In genomic region chr22:45907996-45908395, GRCh38 we compare ENCODE assay signal across 23 cellular contexts.
A peak's percentile ranks its signal among the peaks of the same experiment; 100 is the strongest.
DNase-seq lines count a peak whose midpoint lies in the region; TF ChIP-seq lines count a peak whose summit lies in the region.
"Had no signal": no experiment of that assay in that cellular context is flagged by ENCODE, and none has a peak within 500 bp of the region (broad histone marks: within the 10 kb centered on the region; RNA-seq: fewer than 3 reads in every experiment).

No MANE protein-coding gene starts in this region.

- H2BK5ac ChIP-seq in neuronal stem cell (ENCODE audit: low read length): peak overlapping the region; percentile 88

- H3K4me3 ChIP-seq in HEK293 (ENCODE audit: low read depth, low read length) (no peak overlapping the region), neuronal stem cell (ENCODE audit: low read length in 2 of 2) (no peak overlapping the region)
- H3K4me3 ChIP-seq: A549, GM12878 had no signal

- no CpG with 5 or more reads among the region's 12 CpGs for WGBS in neuronal stem cell (ENCODE audit: extremely low coverage in 2 of 2, insufficient read length in 2 of 2, insufficient replicate concordance in 1 of 2), 2 donors

- peak overlapping the region; percentile 48 for H2BK120ac ChIP-seq in neuronal stem cell (ENCODE audit: low read depth, low read length)

- no peak overlapping the region for H3K27ac ChIP-seq in HEK293 (ENCODE audit: extremely low read depth, low read depth, low read length)
- no peak overlapping the region for H3K27ac ChIP-seq in neuronal stem cell (replicated peaks; ENCODE audit: low read length)
- H3K27ac ChIP-seq: 22Rv1 had no signal

- peak overlapping the region; percentile 60 for H3K14ac ChIP-seq in neuronal stem cell (ENCODE audit: low read length)

- H3K9me3 ChIP-seq in HEK293 (ENCODE audit: control insufficient read depth, insufficient read depth, low read depth, low read length) (no peaks in the 10 kb centered on the region), neuronal stem cell (replicated peaks in 1 of 2; ENCODE audit: control insufficient read depth in 2 of 2, insufficient read depth in 1 of 2, low read depth in 1 of 2, low read length in 2 of 2) (no peaks in the 10 kb centered on the region)
- H3K9me3 ChIP-seq: A549, BE2C had no signal

- peak overlapping the region; percentile 2 for H3K9ac ChIP-seq in neuronal stem cell (ENCODE audit: low read depth, low read length, poor library complexity)

- no peaks in the 10 kb centered on the region for H3K9me3 Mint-ChIP-seq in activated CD4-positive, alpha-beta T cell treated with anti-CD3 and anti-CD28 coated beads, Interleukin-2, amount 10 ng/mL, durations not matched to agents 7 days and 5 days
- H3K9me3 Mint-ChIP-seq: CD14-positive monocyte; CD4-positive, alpha-beta memory T cell; CD4-positive, CD25-positive, alpha-beta regulatory T cell; CD8-positive, alpha-beta memory T cell had no signal

- H3K4ac ChIP-seq in neuronal stem cell (ENCODE audit: low read length): peak overlapping the region; percentile 6

- H3K4me1 Mint-ChIP-seq in activated CD4-positive, alpha-beta T cell treated with anti-CD3 and anti-CD28 coated beads, Interleukin-2, amount 10 ng/mL, durations not matched to agents 7 days and 5 days: no peaks in the 10 kb centered on the region
- H3K4me1 Mint-ChIP-seq: CD4-positive, alpha-beta memory T cell; CD4-positive, CD25-positive, alpha-beta regulatory T cell; CD8-positive, alpha-beta memory T cell had no signal

- peak overlapping the region; percentile 89 for H2BK12ac ChIP-seq in neuronal stem cell (ENCODE audit: low read length)

- no peak for TF ChIP-seq CTCF in HEK293 (tag by site-specific recombination; IDR thresholded peaks at IDR 0.05)

- intact Hi-C loops in posterior cingulate gyrus (cut with DNase I): no loop called here

- no peak overlapping the region for H4K8ac ChIP-seq in neuronal stem cell (ENCODE audit: low read depth, low read length)

- POLR2A ChIA-PET in activated CD4-positive, alpha-beta T cell treated with anti-CD3 and anti-CD28 coated beads, Interleukin-2, amount 10 ng/mL, durations not matched to agents 7 days and 5 days (lab: Charles Lee): no interaction called here
- POLR2A ChIA-PET in HEK293 (lab: Yijun Ruan, JAX): no interaction called here

- H3K36me3 Mint-ChIP-seq in activated CD4-positive, alpha-beta T cell treated with anti-CD3 and anti-CD28 coated beads, Interleukin-2, amount 10 ng/mL, durations not matched to agents 7 days and 5 days (ENCODE audit: low read depth): no peaks in the 10 kb centered on the region
- H3K36me3 Mint-ChIP-seq: CD14-positive monocyte; CD4-positive, alpha-beta memory T cell; CD4-positive, CD25-positive, alpha-beta regulatory T cell; CD8-positive, alpha-beta memory T cell had no signal

- no peaks in the 10 kb centered on the region for H3K79me1 ChIP-seq in neuronal stem cell (ENCODE audit: low read depth, low read length)

- peaks cover 0 to 50% (median 0%) of the 10 kb centered on the region in 3 experiments for H3K27me3 ChIP-seq in neuronal stem cell (ENCODE audit: control insufficient read depth in 3 of 3, insufficient read depth in 3 of 3, low read depth in 1 of 3, low read length in 3 of 3)
- H3K27me3 ChIP-seq: BE2C had no signal

- no peak overlapping the region for H3K4me3 Mint-ChIP-seq in activated CD4-positive, alpha-beta T cell treated with anti-CD3 and anti-CD28 coated beads, Interleukin-2, amount 10 ng/mL, durations not matched to agents 7 days and 5 days
- H3K4me3 Mint-ChIP-seq: CD14-positive monocyte; CD4-positive, alpha-beta memory T cell; CD4-positive, CD25-positive, alpha-beta regulatory T cell; CD8-positive, alpha-beta memory T cell had no signal

- no peak overlapping the region for H2AFZ ChIP-seq in neuronal stem cell (ENCODE audit: low read length)

- peak overlapping the region; percentile 89 for H3K18ac ChIP-seq in neuronal stem cell (ENCODE audit: low read length)

- H3K23ac ChIP-seq in neuronal stem cell (ENCODE audit: low read depth, low read length, poor library complexity): no peak overlapping the region

- DNase-seq in activated CD4-positive, alpha-beta T cell treated with anti-CD3 and anti-CD28 coated beads, Interleukin-2, amount 10 ng/mL, durations not matched to agents 7 days and 5 days: no peak
- DNase-seq in activated CD4-positive, alpha-beta T cell treated with anti-CD3 and anti-CD28 coated beads, Interleukin-2, amount 50 U/mL, for 4 hours: no peak
- DNase-seq in neuronal stem cell (ENCODE audit: low spot score) (no peak), posterior cingulate gyrus (no peak), AML-193 (lab: John Stamatoyannopoulos, UW) (no peak)
- DNase-seq: BE2C; C1 segment of cervical spinal cord; CD4-positive, alpha-beta memory T cell; CD4-positive, CD25-positive, alpha-beta regulatory T cell; CD8-positive, alpha-beta memory T cell; COR-L47; DMS 273 treated with DMSO at 0.1 percent for 48 hours; DMS153; DMS53; DMS79; DND-41; EL; GDM1 had no signal

- H4K91ac ChIP-seq in neuronal stem cell (ENCODE audit: low read depth, low read length, poor library complexity): no peak overlapping the region

- H3K4me1 ChIP-seq in HEK293 (ENCODE audit: control insufficient read depth, insufficient read depth, low read length): peaks cover 8% of the 10 kb centered on the region
- peaks cover 22 to 47% of the 10 kb centered on the region in 2 donors for H3K4me1 ChIP-seq in neuronal stem cell (ENCODE audit: control insufficient read depth in 2 of 2, insufficient read depth in 1 of 2, low read depth in 1 of 2, low read length in 2 of 2)
- H3K4me1 ChIP-seq: BE2C had no signal

- CTCF ChIA-PET in activated CD4-positive, alpha-beta T cell treated with anti-CD3 and anti-CD28 coated beads, Interleukin-2, amount 10 ng/mL, durations not matched to agents 7 days and 5 days (lab: Charles Lee): no interaction called here
- CTCF ChIA-PET in HEK293 (lab: Yijun Ruan, JAX): interaction anchor here (1.0 kb wide), 1 partner anchor 262 kb away, joined by 3 read pairs; no protein-coding TSS in a partner anchor

- H3K4me2 ChIP-seq in neuronal stem cell (ENCODE audit: insufficient read depth, low read length, poor library complexity, severe bottlenecking): no peak overlapping the region
- H3K4me2 ChIP-seq: A549 had no signal

- peak overlapping the region; percentile 96 for H2BK15ac ChIP-seq in neuronal stem cell (ENCODE audit: low read length)

- peaks cover 5% of the 10 kb centered on the region for H3K27me3 Mint-ChIP-seq in activated CD4-positive, alpha-beta T cell treated with anti-CD3 and anti-CD28 coated beads, Interleukin-2, amount 10 ng/mL, durations not matched to agents 7 days and 5 days

- peak overlapping the region; percentile 36 for H3K27ac Mint-ChIP-seq in activated CD4-positive, alpha-beta T cell treated with anti-CD3 and anti-CD28 coated beads, Interleukin-2, amount 10 ng/mL, durations not matched to agents 7 days and 5 days
- H3K27ac Mint-ChIP-seq: CD14-positive monocyte; CD4-positive, alpha-beta memory T cell; CD4-positive, CD25-positive, alpha-beta regulatory T cell; CD8-positive, alpha-beta memory T cell had no signal

- no peaks in the 10 kb centered on the region for H3K36me3 ChIP-seq in HEK293 (ENCODE audit: control insufficient read depth in 2 of 2, insufficient read depth in 1 of 2, low read length in 2 of 2)
- no peaks in the 10 kb centered on the region for H3K36me3 ChIP-seq in neuronal stem cell (replicated peaks in 1 of 2; ENCODE audit: control insufficient read depth in 2 of 2, insufficient read depth in 2 of 2, low read length in 2 of 2)
- H3K36me3 ChIP-seq: BE2C had no signal

- H2AK5ac ChIP-seq in neuronal stem cell (ENCODE audit: low read depth, low read length): peak overlapping the region; percentile 99

TF ChIP-seq in HEK293, 187 proteins besides CTCF, POLR2A, EP300 and RAD21:
- TF ChIP-seq SP7 (tag by site-specific recombination; IDR thresholded peaks at IDR 0.05): no peak
- TF ChIP-seq GLIS2 (tag by site-specific recombination; IDR thresholded peaks at IDR 0.05): peak; percentile 30; the same call in 1 of the 2 replicates
